ENCODE assay signal across 8 cellular contexts in genomic region chr4:54100607-54101189, GRCh38. TPM values are rescaled to one million over a fixed set of nuclear protein-coding genes. Genes with fewer than 3 reads are reported as not detected.
DNase-seq lines count a peak whose midpoint lies in the region; ATAC-seq and TF ChIP-seq lines count a peak whose summit lies in the region.

No MANE protein-coding gene starts in this region.

- peaks cover 100% of the 10 kb centered on the region for H3K27me3 ChIP-seq in transverse colon
- peaks cover 94% of the 10 kb centered on the region for H3K27me3 ChIP-seq in A673 (replicated peaks; ENCODE audit: insufficient read depth, low read depth, low read length, poor library complexity)
- H3K27me3 ChIP-seq in uterus = peaks cover 5 to 61% of the 10 kb centered on the region in 2 donors

- no peaks in the 10 kb centered on the region for H3K9me3 Mint-ChIP-seq in activated naive CD4-positive, alpha-beta T cell treated with anti-CD3 and anti-CD28 coated beads, Interleukin-2, amount 50 U/mL, for 72 hours

- no peak for TF ChIP-seq EP300 in transverse colon (IDR thresholded peaks at IDR 0.05; ENCODE audit: low read depth)

- peak; percentile 16 to 34 for ATAC-seq in activated naive CD4-positive, alpha-beta T cell treated with anti-CD3 and anti-CD28 coated beads, Interleukin-2, amount 50 U/mL, for 72 hours
- ATAC-seq in GM18907 (IDR thresholded peaks at IDR 0.05; ENCODE audit: unreplicated experiment) = no peak

- intact Hi-C loops in transverse colon (cut with DNase I; ENCODE audit: low total_unique reads) = no loop called here
- intact Hi-C loops in A673 (cut with micrococcal nuclease; ENCODE audit: unreplicated experiment) = no loop called here
- intact Hi-C loops in uterus (cut with DNase I; ENCODE audit: low total_unique reads) = no loop called here

- no peaks in the 10 kb centered on the region for H3K9me3 ChIP-seq in transverse colon
- no peaks in the 10 kb centered on the region for H3K9me3 ChIP-seq in A673 (ENCODE audit: low read depth, low read length, poor library complexity, severe bottlenecking)
- H3K9me3 ChIP-seq in uterus = no peaks in the 10 kb centered on the region

- no TSS peak for BruUV-seq in A673 (replicated peaks; lab: Mats Ljungman, UMichigan)

- H3K36me3 ChIP-seq in transverse colon (no peaks in the 10 kb centered on the region), A673 (ENCODE audit: insufficient read depth, low read length, poor library complexity, severe bottlenecking) (no peaks in the 10 kb centered on the region), uterus (no peaks in the 10 kb centered on the region)

- peaks cover 7 to 27% of the 10 kb centered on the region in 2 donors for H3K36me3 Mint-ChIP-seq in activated naive CD4-positive, alpha-beta T cell treated with anti-CD3 and anti-CD28 coated beads, Interleukin-2, amount 50 U/mL, for 72 hours

- CTCF ChIA-PET in A673 (lab: Charles Lee) = no interaction called here

- TF ChIP-seq POLR2A in transverse colon (IDR thresholded peaks at IDR 0.05) (no peak), uterus (IDR thresholded peaks at IDR 0.05) (no peak)

- WGBS in transverse colon (ENCODE audit: low coverage in 1 of 2), 2 donors = 2% methylated on average over 36 of the region's 45 CpGs; no CpG with 5 or more reads in 1 of the 2 donors

- peak overlapping the region in 3 of 4 donors; percentile 4 to 37 (median 10) for H3K4me3 ChIP-seq in transverse colon
- no peak overlapping the region for H3K4me3 ChIP-seq in A673 (ENCODE audit: low read depth, low read length, poor library complexity, severe bottlenecking)
- peak overlapping the region in 1 of 2 donors; percentile 13 for H3K4me3 ChIP-seq in uterus

- TF ChIP-seq CTCF in transverse colon (IDR thresholded peaks at IDR 0.05) (no peak), A673 (conservative IDR thresholded peaks at IDR 0.05; ENCODE audit: low read depth, low read length) (no peak), uterus (IDR thresholded peaks at IDR 0.05) (no peak)

- POLR2A ChIA-PET in A673 (lab: Charles Lee; ENCODE audit: low non-redundant PET) = no interaction called here

- H3K4me1 ChIP-seq in transverse colon = peaks cover 0 to 32% (median 19%) of the 10 kb centered on the region in 4 donors
- H3K4me1 ChIP-seq in A673 (ENCODE audit: insufficient read depth, low read length, poor library complexity, severe bottlenecking) = no peaks in the 10 kb centered on the region
- H3K4me1 ChIP-seq in uterus = peaks cover 0 to 19% of the 10 kb centered on the region in 2 donors

- DNase-seq in activated gamma-delta T cell (lab: John Stamatoyannopoulos, UW) = peak; percentile 9
- DNase-seq in activated gamma-delta T cell treated with Interleukin-2 at 50 U/mL for 16 hours = no peak
- no peak for DNase-seq in activated naive CD4-positive, alpha-beta T cell treated with anti-CD3 and anti-CD28 coated beads, Interleukin-2, amount 50 U/mL, for 72 hours (ENCODE audit: low spot score in 2 of 2)
- peak; percentile 15 for DNase-seq in left kidney (ENCODE audit: low read depth, low spot score)
- no peak for DNase-seq in transverse colon
- DNase-seq in A673 (ENCODE audit: low spot score) = no peak
- DNase-seq in uterus = no peak

- no peak overlapping the region for H3K27ac Mint-ChIP-seq in activated naive CD4-positive, alpha-beta T cell treated with anti-CD3 and anti-CD28 coated beads, Interleukin-2, amount 50 U/mL, for 72 hours

- H3K27ac ChIP-seq in transverse colon (no peak overlapping the region), A673 (ENCODE audit: low read depth, low read length, poor library complexity, severe bottlenecking) (no peak overlapping the region), uterus (no peak overlapping the region)

- in situ Hi-C loops in transverse colon (cut with MboI; ENCODE audit: low pct_ligation_motif_present in 1 of 4, low pct_unique_long_range_greater_than_20kb in 1 of 4, low sequenced_read_pairs in 3 of 4) = no loop called here

RNA-seq across cellular contexts. Expression of gene GSX2, which starts 0.7 kb away (rescaled TPM):
- total RNA-seq in activated naive CD4-positive, alpha-beta T cell treated with anti-CD3 and anti-CD28 coated beads, Interleukin-2, amount 50 U/mL, for 72 hours = not detected
- total RNA-seq in transverse colon (not detected), A673 (2021) (not detected in 2 replicates), uterus (not detected)

RNA-seq across cellular contexts. Expression of gene CHIC2, which starts 36.3 kb away (rescaled TPM):
- 10 to 100 TPM; 13.3 to 16.3 TPM for total RNA-seq in activated naive CD4-positive, alpha-beta T cell treated with anti-CD3 and anti-CD28 coated beads, Interleukin-2, amount 50 U/mL, for 72 hours
- total RNA-seq in transverse colon (100 to 1,000 TPM in 1 of 4 donors, 10 to 100 TPM in 3; 36.2 to 106 (median 52.0) TPM), A673 (2021) (5.4 and 8.1 TPM in 2 replicates), uterus (10 to 100 TPM; 26.0 to 80.2 (median 52.8) TPM)

Comparison
In these comparisons a context has a peak if more than half of its experiments do, and no peak if none do; other contexts are left out.
1. DNase-seq: peak in activated gamma-delta T cell (single experiment) and left kidney (single experiment); none in activated gamma-delta T cell treated with Interleukin-2 at 50 U/mL for 16 hours (single experiment), activated naive CD4-positive, alpha-beta T cell treated with anti-CD3 and anti-CD28 coated beads, Interleukin-2, amount 50 U/mL, for 72 hours (0 of 2), transverse colon (single experiment), A673 (single experiment) and uterus (0 of 2).